In genomic region chr6:3068329-3069223, GRCh38 we compare ENCODE assay signal across 8 cellular contexts. TPM values are rescaled to one million over a fixed set of nuclear protein-coding genes. Genes with fewer than 3 reads are reported as not detected.
DNase-seq lines count a peak whose midpoint lies in the region; ATAC-seq and TF ChIP-seq lines count a peak whose summit lies in the region.

Gene RIPK1, plus strand, starts transcription at chr6:3068494. Its CDS starts 8,330 bp downstream, at chr6:3076824.

- peak within 1 kb of the TSS; percentile 84 for H3K4me2 ChIP-seq in neural cell (ENCODE audit: low read length)

- H3K27me3 ChIP-seq in RWPE2 (ENCODE audit: insufficient read depth, poor library complexity, severe bottlenecking) (no peaks in the 10 kb centered on the region), neural cell (ENCODE audit: insufficient read depth, low read depth, low read length) (peaks cover 4% of the 10 kb centered on the region), stomach smooth muscle (ENCODE audit: control insufficient read depth in 1 of 2, insufficient read depth in 2 of 2, low read length in 2 of 2) (no peaks in the 10 kb centered on the region)

- no peak for TF ChIP-seq RAD21 in neural cell (conservative IDR thresholded peaks at IDR 0.05)

- H3K9ac ChIP-seq in neural cell (ENCODE audit: low read length) (peak within 1 kb of the TSS; percentile 92), stomach smooth muscle (ENCODE audit: low read length in 2 of 2) (peak within 1 kb of the TSS; percentile 91 to 95)

- peak; percentile 69 for TF ChIP-seq EP300 in neural cell (conservative IDR thresholded peaks at IDR 0.05; ENCODE audit: poor library complexity, severe bottlenecking)

- H4K20me1 ChIP-seq in neural cell (ENCODE audit: insufficient read depth) = no peaks in the 10 kb centered on the region

- peaks cover 17% of the 10 kb centered on the region for H3K79me2 ChIP-seq in neural cell (replicated peaks; ENCODE audit: insufficient read depth, low read length)

- no peaks in the 10 kb centered on the region for H3K4me1 ChIP-seq in RWPE2 (ENCODE audit: insufficient read depth, poor library complexity, severe bottlenecking)
- H3K4me1 ChIP-seq in stomach smooth muscle (ENCODE audit: control insufficient read depth, insufficient read depth, low read length) = peaks cover 10% of the 10 kb centered on the region

- ATAC-seq in GM21825 (IDR thresholded peaks at IDR 0.05; ENCODE audit: unreplicated experiment) (peak; percentile 82), RWPE2 (ENCODE audit: low read depth) (peak; percentile 80)

- H3K27ac ChIP-seq in KOPT-K1 (ENCODE audit: low read depth, low read length, poor library complexity, severe bottlenecking) (peak within 1 kb of the TSS; percentile 96), RWPE2 (ENCODE audit: poor library complexity, severe bottlenecking) (peak within 1 kb of the TSS; percentile 82), neural cell (ENCODE audit: low read length) (peak within 1 kb of the TSS; percentile 91), stomach smooth muscle (ENCODE audit: low read length) (peak within 1 kb of the TSS; percentile 94)

- peak within 1 kb of the TSS; percentile 91 for H2AFZ ChIP-seq in neural cell (ENCODE audit: low read depth, low read length)

- no peaks in the 10 kb centered on the region for H3K9me2 ChIP-seq in neural cell (ENCODE audit: insufficient read depth, low read length)

- TF ChIP-seq CTCF in RWPE2 (IDR thresholded peaks at IDR 0.05; ENCODE audit: poor library complexity, severe bottlenecking) (peak; percentile 59), fibroblast of the aortic adventitia (IDR thresholded peaks at IDR 0.05; ENCODE audit: insufficient read depth, low read length) (peak; percentile 35), neural cell (IDR thresholded peaks at IDR 0.05; ENCODE audit: poor library complexity, severe bottlenecking) (peak; percentile 73)

- H3K36me3 ChIP-seq in KOPT-K1 (ENCODE audit: insufficient read depth, low read length) (peaks cover 9% of the 10 kb centered on the region), RWPE2 (ENCODE audit: low read depth) (peaks cover 10% of the 10 kb centered on the region), neural cell (ENCODE audit: insufficient read depth, low read length) (no peaks in the 10 kb centered on the region), stomach smooth muscle (ENCODE audit: control insufficient read depth in 2 of 2, insufficient read depth in 2 of 2, low read length in 2 of 2) (no peaks in the 10 kb centered on the region)

- H3F3A ChIP-seq in neural cell (ENCODE audit: insufficient read depth, low read length, poor library complexity, severe bottlenecking) = no peaks in the 10 kb centered on the region

- peak; percentile 93 for DNase-seq in ELF-1 (ENCODE audit: low read depth, low spot score)
- DNase-seq in RWPE2 (ENCODE audit: low spot score) = peak; percentile 93
- DNase-seq in activated effector memory CD4-positive, alpha-beta T cell treated with Interleukin-2 at 50 U/mL for 16 hours = peak; percentile 92
- DNase-seq in fibroblast of the aortic adventitia (ENCODE audit: low read depth) = peak; percentile 83

- H3K9me3 ChIP-seq in KOPT-K1 (ENCODE audit: insufficient read depth, low read length, poor library complexity, severe bottlenecking) = no peaks in the 10 kb centered on the region
- no peaks in the 10 kb centered on the region for H3K9me3 ChIP-seq in RWPE2 (ENCODE audit: severe bottlenecking)
- no peaks in the 10 kb centered on the region for H3K9me3 ChIP-seq in neural cell (ENCODE audit: low read length)
- no peaks in the 10 kb centered on the region for H3K9me3 ChIP-seq in stomach smooth muscle (ENCODE audit: control insufficient read depth in 2 of 2, low read length in 2 of 2)

- H3K4me3 ChIP-seq in RWPE2 (ENCODE audit: severe bottlenecking) = peak within 1 kb of the TSS; percentile 92
- peak within 1 kb of the TSS; percentile 85 for H3K4me3 ChIP-seq in fibroblast of the aortic adventitia (ENCODE audit: low read depth, low read length)
- peak within 1 kb of the TSS; percentile 81 for H3K4me3 ChIP-seq in neural cell (ENCODE audit: low read length)
- peak within 1 kb of the TSS; percentile 86 to 96 for H3K4me3 ChIP-seq in stomach smooth muscle (ENCODE audit: low read length in 2 of 2)

TF ChIP-seq in neural cell, 6 proteins besides CTCF, POLR2A, EP300 and RAD21:
- peak; percentile 92 for TF ChIP-seq POLR2AphosphoS5 (IDR thresholded peaks at IDR 0.05)
- peak; percentile 82 for TF ChIP-seq REST (IDR thresholded peaks at IDR 0.05; ENCODE audit: borderline replicate concordance)
- TF ChIP-seq EZH2 (IDR thresholded peaks at IDR 0.05; ENCODE audit: borderline replicate concordance, insufficient read depth, low read length, poor library complexity, severe bottlenecking) = no peak
- peak; percentile 73 for TF ChIP-seq TAF1 (IDR thresholded peaks at IDR 0.05; ENCODE audit: low read depth)
- peak; percentile 51 for TF ChIP-seq MXI1 (conservative IDR thresholded peaks at IDR 0.05; ENCODE audit: poor library complexity, severe bottlenecking)
- peak; percentile 19 for TF ChIP-seq SMC3 (conservative IDR thresholded peaks at IDR 0.05; ENCODE audit: poor library complexity)

RNA-seq across cellular contexts. Expression of gene RIPK1, which starts in this region (rescaled TPM):
- 20.0 and 34.4 TPM in 2 replicates for total RNA-seq in fibroblast of the aortic adventitia (ENCODE audit: low replicate concordance)
- 8.5 and 10.4 TPM in 2 replicates for polyA plus RNA-seq in neural cell
- polyA minus RNA-seq in neural cell = 5.4 and 6.5 TPM in 2 replicates

Comparison
In these comparisons a context has a peak if more than half of its experiments do, and no peak if none do; other contexts are left out.
1. Peak in every context shown above with its lines: DNase-seq, ATAC-seq, H3K4me3 ChIP-seq and H3K27ac ChIP-seq.